9 cellular contexts compared by ENCODE assay signal in the genomic region with DNA sequence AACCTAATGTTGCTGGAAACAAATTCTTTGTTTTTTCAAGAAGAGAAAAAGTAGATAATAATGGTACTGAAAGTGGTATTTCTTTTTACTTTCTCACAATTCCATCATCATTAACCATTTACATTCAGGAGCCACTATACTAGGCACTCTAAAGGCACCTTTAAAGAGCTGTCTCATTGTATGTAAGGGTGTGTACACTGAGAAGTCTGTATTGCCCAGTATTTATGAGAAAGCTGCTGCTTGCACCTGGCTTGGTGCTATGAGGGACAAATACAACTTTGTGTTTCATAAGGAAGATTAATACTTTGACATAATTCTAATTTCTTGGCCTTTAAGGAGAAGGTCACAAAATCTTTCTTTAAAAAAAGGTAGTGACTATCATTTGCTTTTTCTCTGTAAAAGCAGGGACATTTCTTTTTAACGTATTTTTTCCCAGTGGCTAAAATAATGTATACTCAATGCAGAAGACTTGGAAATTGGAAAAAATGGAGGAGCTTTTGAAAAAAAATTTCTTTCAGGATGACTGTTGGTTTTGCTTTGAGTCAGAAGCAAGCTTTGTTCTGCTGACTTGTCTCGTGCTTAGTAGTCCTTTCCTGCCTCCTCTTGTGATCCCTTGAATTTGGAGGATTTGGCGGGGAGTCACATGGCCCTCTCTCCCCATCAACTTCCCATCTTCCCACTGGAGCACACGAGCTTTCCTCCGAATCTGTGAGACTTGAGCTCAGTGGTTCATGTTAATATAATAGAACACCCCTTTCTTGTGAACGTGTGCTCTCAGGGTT. TPM values are rescaled to one million over a fixed set of nuclear protein-coding genes. Genes with fewer than 3 reads are reported as not detected.
A peak's percentile ranks its signal among the peaks of the same experiment; 100 is the strongest.
DNase-seq lines count a peak whose midpoint lies in the region; ATAC-seq, FAIRE-seq and TF ChIP-seq lines count a peak whose summit lies in the region.
"Had no signal": no experiment of that assay in that cellular context is flagged by ENCODE, and none has a peak within 500 bp of the region (broad histone marks: within the 10 kb centered on the region; RNA-seq: fewer than 3 reads in every experiment).

No MANE protein-coding gene starts in this region.

- H3K27me3 ChIP-seq in osteoblast (ENCODE audit: insufficient read depth, low read length) = no peaks in the 10 kb centered on the region

- FAIRE-seq in GM12892 (lab: Jason Lieb, UNC) = peak; percentile 21

- H3K4me1 ChIP-seq in osteoblast (ENCODE audit: insufficient read depth, low read length) = peaks cover under 1% of the 10 kb centered on the region

- no peak for DNase-seq in GM12892 (ENCODE audit: insufficient read length)
- DNase-seq in coronary artery (ENCODE audit: low spot score) = no peak
- DNase-seq in NCI-H187 treated with DMSO at 0.1 percent for 48 hours (lab: John Stamatoyannopoulos, UW) = no peak
- DNase-seq in DMS53 (lab: John Stamatoyannopoulos, UW) = no peak
- DNase-seq in NCI-H1694 treated with DMSO at 0.1 percent for 48 hours (lab: John Stamatoyannopoulos, UW) = no peak
- DNase-seq in osteoblast (ENCODE audit: insufficient read length, low spot score, missing footprints) = no peak

- H3K4me3 ChIP-seq in coronary artery (no peak overlapping the region), osteoblast (ENCODE audit: insufficient read depth, low read length) (no peak overlapping the region)

- ATAC-seq in GM19455 (IDR thresholded peaks at IDR 0.05; ENCODE audit: unreplicated experiment) = peak; percentile 66
- peak; percentile 51 for ATAC-seq in HG03135 (IDR thresholded peaks at IDR 0.05; ENCODE audit: unreplicated experiment)
- ATAC-seq: HCT116 had no signal

- no peaks in the 10 kb centered on the region for H3K9me3 ChIP-seq in osteoblast (ENCODE audit: low read depth, low read length)

- H4K20me1 ChIP-seq in osteoblast (ENCODE audit: insufficient read depth, low read length) = peaks cover 3% of the 10 kb centered on the region

- H3K79me2 ChIP-seq in osteoblast (ENCODE audit: insufficient read depth, low read length) = peaks cover 16% of the 10 kb centered on the region

- no peak overlapping the region for H2AFZ ChIP-seq in osteoblast (ENCODE audit: low read length)

- no peak for TF ChIP-seq CTCF in coronary artery (IDR thresholded peaks at IDR 0.05)
- TF ChIP-seq CTCF in osteoblast (IDR thresholded peaks at IDR 0.05; ENCODE audit: extremely low read depth, low read depth, low read length) = no peak

- TF ChIP-seq POLR2A in GM12892 (IDR thresholded peaks at IDR 0.05; ENCODE audit: low read depth, low read length) = no peak

- H3K27ac ChIP-seq in coronary artery (peak overlapping the region; percentile 14 to 16), osteoblast (ENCODE audit: low read depth, low read length) (no peak overlapping the region)

- H3K36me3 ChIP-seq in osteoblast (ENCODE audit: insufficient read depth, low read length) = no peaks in the 10 kb centered on the region

- H3K4me2 ChIP-seq in osteoblast (ENCODE audit: insufficient read depth, low read length) = no peak overlapping the region

RNA-seq across cellular contexts. Expression of a gene that starts 50.1 kb away (rescaled TPM):
- 60.8 TPM for polyA plus RNA-seq in GM12892 (2012; ENCODE audit: missing spikeins)
- total RNA-seq in osteoblast = 12.7 and 13.8 TPM in 2 replicates
